Comparison of ENCODE assay signal across 8 cellular contexts in genomic region chr20:57392512-57393271, GRCh38. TPM values are rescaled to one million over a fixed set of nuclear protein-coding genes. Genes with fewer than 3 reads are reported as not detected.
DNase-seq lines count a peak whose midpoint lies in the region; ATAC-seq and TF ChIP-seq lines count a peak whose summit lies in the region.

No MANE protein-coding gene starts in this region.

- peaks cover 51% of the 10 kb centered on the region for H3K4me1 ChIP-seq in psoas muscle

- H3K4me3 ChIP-seq in NB4 (ENCODE audit: low read depth, low read length) (peak overlapping the region; percentile 74), foreskin fibroblast (ENCODE audit: low read depth in 1 of 2, low read length in 2 of 2) (peak overlapping the region; percentile 37 to 54), psoas muscle (peak overlapping the region; percentile 77)

- 17 to 36% (median 21%) methylated on average over 26 to 33 of the region's 33 CpGs for WGBS in psoas muscle, 3 donors

- in situ Hi-C loops in GM13976 (cut with MboI; ENCODE audit: low sequenced_read_pairs, unreplicated experiment): loop anchor here (10.0 to 25.0 kb wide), 2 partner anchors 82 to 795 kb away; no protein-coding TSS in a partner anchor

- H3K27me3 ChIP-seq in psoas muscle (ENCODE audit: insufficient read depth in 3 of 3, low read length in 2 of 3): no peaks in the 10 kb centered on the region

- TF ChIP-seq CTCF in GM13976 (IDR thresholded peaks at IDR 0.05; ENCODE audit: borderline replicate concordance, control extremely low read depth, extremely low read depth, insufficient read depth, missing control alignments): no peak
- TF ChIP-seq CTCF in NB4 (IDR thresholded peaks at IDR 0.05; ENCODE audit: low read depth, low read length): no peak
- no peak for TF ChIP-seq CTCF in foreskin fibroblast (IDR thresholded peaks at IDR 0.05; ENCODE audit: low read depth, low read length)
- TF ChIP-seq CTCF in psoas muscle (IDR thresholded peaks at IDR 0.05): no peak

- DNase-seq in GM13976 (ENCODE audit: low spot score) (peak; percentile 58), NB4 (ENCODE audit: low read depth) (peak; percentile 42), foreskin fibroblast (no peak), psoas muscle (peak; percentile 46 to 78), NCI-H1092 treated with DMSO at 0.1 percent for 48 hours (lab: John Stamatoyannopoulos, UW) (no peak), LoVo (ENCODE audit: low spot score) (no peak)
- DNase-seq in activated T-cell treated with anti-CD3 and anti-CD28 coated beads, Interleukin-2, amount 50 U/mL, for 48 hours: peak; percentile 80 to 82

- peaks cover 0 to 42% of the 10 kb centered on the region in 2 donors for H3K36me3 ChIP-seq in psoas muscle (ENCODE audit: insufficient read depth in 1 of 2, low read depth in 1 of 2)

- peak overlapping the region; percentile 92 for H3K27ac ChIP-seq in psoas muscle

- TF ChIP-seq POLR2A in NB4 (IDR thresholded peaks at IDR 0.05; ENCODE audit: extremely low read depth, insufficient read length): no peak

- no peaks in the 10 kb centered on the region for H3K9me3 ChIP-seq in psoas muscle

- ATAC-seq in psoas muscle (peak in 3 of 4 donors; percentile 22 to 41 (median 30)), GM19397 (IDR thresholded peaks at IDR 0.05; ENCODE audit: unreplicated experiment) (no peak)

- intact Hi-C loops in psoas muscle (cut with DNase I): no loop called here

RNA-seq across cellular contexts. Expression of gene RBM38, which starts 1.5 kb away (rescaled TPM):
- total RNA-seq in psoas muscle: 100 to 1,000 TPM in 2 of 4 donors, 10 to 100 TPM in 2; 73.2 to 202 (median 93.0) TPM
- 100 to 1,000 TPM; 135 to 308 (median 144) TPM for polyA plus RNA-seq in psoas muscle

RNA-seq across cellular contexts. Expression of gene RAE1, which starts 41.6 kb away (rescaled TPM):
- 10 to 100 TPM in 3 of 4 donors, 1 to 10 TPM in 1; 9.1 to 17.3 (median 14.4) TPM for total RNA-seq in psoas muscle
- polyA plus RNA-seq in psoas muscle: 10 to 100 TPM; 13.9 to 23.6 (median 18.9) TPM

Comparison
In these comparisons a context has a peak if more than half of its experiments do, and no peak if none do; other contexts are left out.
1. DNase-seq: peak in GM13976 (single experiment), NB4 (single experiment), activated T-cell treated with anti-CD3 and anti-CD28 coated beads, Interleukin-2, amount 50 U/mL, for 48 hours (2 of 2) and psoas muscle (2 of 2); none in foreskin fibroblast (0 of 2), NCI-H1092 treated with DMSO at 0.1 percent for 48 hours (single experiment) and LoVo (single experiment).
2. Peak in every context shown above with its lines, with median percentiles within 50 percentile points of each other: H3K4me3 ChIP-seq.